In the genomic region with DNA sequence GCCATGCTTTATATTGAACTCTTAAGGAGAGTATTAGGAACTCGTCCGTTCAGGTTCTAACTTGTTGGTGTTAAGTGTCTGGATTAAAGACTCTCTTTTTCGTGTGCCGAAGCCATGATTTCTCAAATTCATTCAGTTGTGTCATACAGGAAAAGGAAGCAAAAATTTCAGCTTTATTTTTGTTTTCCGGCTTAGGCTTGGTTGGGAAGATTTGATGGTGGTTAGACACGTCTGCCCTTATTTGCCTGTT, we compare ENCODE assay signal across 9 cellular contexts. TPM values are rescaled to one million over a fixed set of nuclear protein-coding genes. Genes with fewer than 3 reads are reported as not detected.
DNase-seq lines count a peak whose midpoint lies in the region; ATAC-seq and TF ChIP-seq lines count a peak whose summit lies in the region.
"Had no signal": no experiment of that assay in that cellular context is flagged by ENCODE, and none has a peak within 500 bp of the region (broad histone marks: within the 10 kb centered on the region; RNA-seq: fewer than 3 reads in every experiment).

No MANE protein-coding gene starts in this region.

- H3K4me3 ChIP-seq in foreskin fibroblast (ENCODE audit: low read depth in 1 of 2, low read length in 2 of 2) = peak overlapping the region; percentile 54 to 84
- H3K4me3 ChIP-seq in sigmoid colon = peak overlapping the region; percentile 48 to 69 (median 62)

- peaks cover 0 to 40% (median 31%) of the 10 kb centered on the region in 4 donors for H3K4me1 ChIP-seq in sigmoid colon

- H3K36me3 Mint-ChIP-seq in activated CD4-positive, alpha-beta T cell treated with anti-CD3 and anti-CD28 coated beads, Interleukin-2, amount 10 ng/mL, durations not matched to agents 24 days and 14 days (ENCODE audit: low read depth) = peaks cover 30% of the 10 kb centered on the region
- no peaks in the 10 kb centered on the region for H3K36me3 Mint-ChIP-seq in T-helper 17 cell (ENCODE audit: low read depth)

- intact Hi-C loops in activated CD4-positive, alpha-beta T cell treated with anti-CD3 and anti-CD28 coated beads, Interleukin-2, amount 10 ng/mL, durations not matched to agents 24 days and 14 days (cut with micrococcal nuclease) = loop anchor here (2.0 to 5.0 kb wide), 4 partner anchors 31 to 85 kb away; partner anchors contain the start of genes PRPF6, TPD52L2 and UCKL1
- intact Hi-C loops in sigmoid colon (cut with DNase I) = loop anchor here (2.0 kb wide), 1 partner anchor 31 kb away; the partner anchor contains the start of gene TPD52L2

- TF ChIP-seq EP300 in sigmoid colon (IDR thresholded peaks at IDR 0.05) = no peak

- H3K36me3 ChIP-seq in sigmoid colon = peaks cover 0 to 12% (median 8%) of the 10 kb centered on the region in 4 donors

- TF ChIP-seq CTCF in foreskin fibroblast (IDR thresholded peaks at IDR 0.05; ENCODE audit: low read depth, low read length) = no peak
- no peak for TF ChIP-seq CTCF in sigmoid colon (IDR thresholded peaks at IDR 0.05)

- no peaks in the 10 kb centered on the region for H3K27me3 ChIP-seq in sigmoid colon

- peak; percentile 68 for DNase-seq in activated CD4-positive, alpha-beta T cell treated with anti-CD3 and anti-CD28 coated beads, Interleukin-2, amount 10 ng/mL, durations not matched to agents 24 days and 14 days
- no peak for DNase-seq in activated CD4-positive, alpha-beta T cell treated with anti-CD3 and anti-CD28 coated beads, Interleukin-2, amount 50 U/mL, for 4 hours
- DNase-seq in T-helper 17 cell (no peak), foreskin fibroblast (peak in 1 of 2 donors; percentile 41), sigmoid colon (no peak), cerebellum (ENCODE audit: low spot score) (no peak), CD1c-positive myeloid dendritic cell (ENCODE audit: extremely low spot score) (no peak)

- peak overlapping the region; percentile 76 to 87 (median 79) for H3K27ac ChIP-seq in sigmoid colon

- H3K27me3 Mint-ChIP-seq in activated CD4-positive, alpha-beta T cell treated with anti-CD3 and anti-CD28 coated beads, Interleukin-2, amount 10 ng/mL, durations not matched to agents 24 days and 14 days = peaks cover 3% of the 10 kb centered on the region
- no peaks in the 10 kb centered on the region for H3K27me3 Mint-ChIP-seq in T-helper 17 cell

- WGBS in sigmoid colon, 2 donors = 0 to 1% methylated on average over 6 of the region's 6 CpGs

- H3K4me3 Mint-ChIP-seq in activated CD4-positive, alpha-beta T cell treated with anti-CD3 and anti-CD28 coated beads, Interleukin-2, amount 10 ng/mL, durations not matched to agents 24 days and 14 days = peak overlapping the region; percentile 90
- peak overlapping the region; percentile 93 for H3K4me3 Mint-ChIP-seq in T-helper 17 cell

- peak; percentile 24 for ATAC-seq in T-helper 17 cell
- no peak for ATAC-seq in HG03571 (IDR thresholded peaks at IDR 0.05; ENCODE audit: unreplicated experiment)

- peak overlapping the region; percentile 94 for H3K27ac Mint-ChIP-seq in activated CD4-positive, alpha-beta T cell treated with anti-CD3 and anti-CD28 coated beads, Interleukin-2, amount 10 ng/mL, durations not matched to agents 24 days and 14 days
- peak overlapping the region; percentile 95 for H3K27ac Mint-ChIP-seq in T-helper 17 cell

- no peak for TF ChIP-seq POLR2A in sigmoid colon (IDR thresholded peaks at IDR 0.05)

- no peaks in the 10 kb centered on the region for H3K9me3 ChIP-seq in T-helper 17 cell (ENCODE audit: control insufficient read depth, low read length, poor library complexity, severe bottlenecking)
- H3K9me3 ChIP-seq in sigmoid colon = no peaks in the 10 kb centered on the region

- no peaks in the 10 kb centered on the region for H3K9me3 Mint-ChIP-seq in activated CD4-positive, alpha-beta T cell treated with anti-CD3 and anti-CD28 coated beads, Interleukin-2, amount 10 ng/mL, durations not matched to agents 24 days and 14 days

- peaks cover 37% of the 10 kb centered on the region for H3K4me1 Mint-ChIP-seq in activated CD4-positive, alpha-beta T cell treated with anti-CD3 and anti-CD28 coated beads, Interleukin-2, amount 10 ng/mL, durations not matched to agents 24 days and 14 days
- H3K4me1 Mint-ChIP-seq in T-helper 17 cell = peaks cover 34% of the 10 kb centered on the region

RNA-seq across cellular contexts. Expression of gene DNAJC5, which starts 0.9 kb away (rescaled TPM):
- 42.3 and 43.1 TPM in 2 replicates for total RNA-seq in activated CD4-positive, alpha-beta T cell treated with anti-CD3 and anti-CD28 coated beads, Interleukin-2, amount 10 ng/mL, durations not matched to agents 24 days and 14 days
- total RNA-seq in T-helper 17 cell (10 to 100 TPM; 35.7 to 39.0 TPM), sigmoid colon (10 to 100 TPM; 25.0 to 36.4 (median 31.2) TPM), cerebellum (53.4 TPM)
- polyA plus RNA-seq in sigmoid colon = 10 to 100 TPM; 21.6 to 62.8 (median 41.6) TPM

RNA-seq across cellular contexts. Expression of gene TPD52L2, which starts 30.7 kb away (rescaled TPM):
- total RNA-seq in activated CD4-positive, alpha-beta T cell treated with anti-CD3 and anti-CD28 coated beads, Interleukin-2, amount 10 ng/mL, durations not matched to agents 24 days and 14 days = 75.9 and 78.8 TPM in 2 replicates
- total RNA-seq in T-helper 17 cell = 10 to 100 TPM; 26.9 to 29.9 TPM
- 100 to 1,000 TPM in 3 of 4 donors, 10 to 100 TPM in 1; 84.7 to 109 (median 104) TPM for total RNA-seq in sigmoid colon
- 10 to 100 TPM; 71.7 to 84.2 (median 74.5) TPM for polyA plus RNA-seq in sigmoid colon
- 33.1 TPM for total RNA-seq in cerebellum

RNA-seq across cellular contexts. Expression of gene ABHD16B, which starts 34.5 kb away (rescaled TPM):
- 0.19 TPM in 1 of 2 replicates, not detected in the other for total RNA-seq in activated CD4-positive, alpha-beta T cell treated with anti-CD3 and anti-CD28 coated beads, Interleukin-2, amount 10 ng/mL, durations not matched to agents 24 days and 14 days
- not detected for total RNA-seq in T-helper 17 cell
- not detected for total RNA-seq in sigmoid colon
- under 1 TPM in 1 of 3 donors, not detected in 2; 0.44 TPM for polyA plus RNA-seq in sigmoid colon
- total RNA-seq in cerebellum = not detected
- total RNA-seq: dermis microvascular lymphatic vessel endothelial cell had no signal
